ENCODE assay signal across 23 cellular contexts in the genomic region with DNA sequence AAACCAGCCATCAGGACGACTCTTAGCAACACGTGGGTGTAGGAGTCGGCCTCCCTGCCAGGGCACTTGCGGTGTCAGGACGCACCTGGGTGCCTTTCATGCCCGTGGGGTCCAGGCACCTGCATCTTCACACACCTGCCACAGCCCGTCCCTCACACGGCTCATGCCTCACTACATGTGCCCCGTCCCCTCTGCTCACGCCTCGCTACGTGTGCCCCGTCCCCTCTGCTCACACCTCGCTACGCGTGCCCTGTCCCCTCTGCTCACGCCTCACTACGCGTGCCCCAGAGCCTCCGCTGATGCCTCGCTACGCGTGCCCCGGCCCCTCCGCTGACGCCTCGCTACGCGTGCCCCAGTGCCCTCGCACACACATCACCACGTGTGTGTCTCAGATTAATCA. TPM values are rescaled to one million over a fixed set of nuclear protein-coding genes. Genes with fewer than 3 reads are reported as not detected.
"Had no signal": no experiment of that assay in that cellular context is flagged by ENCODE, and none has a peak within 500 bp of the region (broad histone marks: within the 10 kb centered on the region; RNA-seq: fewer than 3 reads in every experiment).

No MANE protein-coding gene starts in this region.

- H3K4me1 Mint-ChIP-seq: activated B cell treated with CpG ODN at 0.5 μM for 24 hours; activated CD4-positive, alpha-beta T cell treated with anti-CD3 and anti-CD28 coated beads, Interleukin-2, amount 10 ng/mL, durations not matched to agents 7 days and 5 days; mesothelial cell of epicardium; stimulated activated naive B cell treated with anti-CD40 and anti-IgM and Interleukin-4, amounts not matched to agents 10 μg/mL and 1 μg/mL and 100 μg/mL, for 72 hours; T-cell had no signal

- H3K9ac ChIP-seq: SK-N-SH had no signal

- H3K9me3 ChIP-seq: breast epithelium, gastroesophageal sphincter, SK-N-SH, tibial artery had no signal

- FAIRE-seq: astrocyte, small intestine, urothelium cell line had no signal

- H3K4me2 ChIP-seq: SK-N-SH had no signal

- H3K27ac Mint-ChIP-seq: activated B cell treated with CpG ODN at 0.5 μM for 24 hours; activated CD4-positive, alpha-beta T cell treated with anti-CD3 and anti-CD28 coated beads, Interleukin-2, amount 10 ng/mL, durations not matched to agents 7 days and 5 days; mesothelial cell of epicardium; natural killer cell treated with Interleukin-12 subunit alpha and Interleukin-12 subunit beta and Interleukin-15 and Interleukin-18, amount 100 ng/mL, for 72 hours; stimulated activated naive B cell treated with anti-CD40 and anti-IgM and Interleukin-4, amounts not matched to agents 10 μg/mL and 1 μg/mL and 100 μg/mL, for 72 hours; T-cell had no signal

- ATAC-seq: esophagus mucosa; gastroesophageal sphincter; natural killer cell treated with Interleukin-12 subunit alpha and Interleukin-12 subunit beta and Interleukin-15 and Interleukin-18, amount 100 ng/mL, for 72 hours; stimulated activated naive B cell treated with anti-CD40 and anti-IgM and Interleukin-4, amounts not matched to agents 10 μg/mL and 1 μg/mL and 100 μg/mL, for 72 hours; T-cell had no signal

- H3K36me3 ChIP-seq: breast epithelium had no signal

- DNase-seq: activated B cell treated with CpG ODN at 0.5 μM for 24 hours; activated CD4-positive, alpha-beta T cell treated with anti-CD3 and anti-CD28 coated beads, Interleukin-2, amount 10 ng/mL, durations not matched to agents 7 days and 5 days; activated CD8-positive, alpha-beta memory T cell treated with anti-CD3 and anti-CD28 coated beads, Interleukin-2, amount 50 U/mL, for 4 hours; activated effector memory CD4-positive, alpha-beta T cell treated with anti-CD3 and anti-CD28 coated beads, Interleukin-2, amount 50 U/mL, for 16 hours; activated naive CD4-positive, alpha-beta T cell treated with anti-CD3 and anti-CD28 coated beads, Interleukin-2, amount 50 U/mL, for 16 hours; activated T-cell treated with anti-CD3 and anti-CD28 coated beads, Interleukin-2, amount 50 U/mL, for 48 hours; cerebellar nuclear complex; effector CD8-positive, alpha-beta T cell; nucleus accumbens; SK-N-SH; small intestine; stimulated activated CD4-positive, alpha-beta T cell treated with anti-CD3 and anti-CD28 coated beads, Interleukin-4, amount 100 ng/mL, for 24 hours; stimulated activated naive B cell treated with anti-CD40 and anti-IgM and Interleukin-4, amounts not matched to agents 10 μg/mL and 1 μg/mL and 100 μg/mL, for 72 hours; T-cell; tibial artery had no signal

- H3K4me3 Mint-ChIP-seq: activated B cell treated with CpG ODN at 0.5 μM for 24 hours; activated CD4-positive, alpha-beta T cell treated with anti-CD3 and anti-CD28 coated beads, Interleukin-2, amount 10 ng/mL, durations not matched to agents 7 days and 5 days; mesothelial cell of epicardium; natural killer cell treated with Interleukin-12 subunit alpha and Interleukin-12 subunit beta and Interleukin-15 and Interleukin-18, amount 100 ng/mL, for 72 hours; stimulated activated naive B cell treated with anti-CD40 and anti-IgM and Interleukin-4, amounts not matched to agents 10 μg/mL and 1 μg/mL and 100 μg/mL, for 72 hours; T-cell had no signal

- H3K9me3 Mint-ChIP-seq: activated B cell treated with CpG ODN at 0.5 μM for 24 hours; activated CD4-positive, alpha-beta T cell treated with anti-CD3 and anti-CD28 coated beads, Interleukin-2, amount 10 ng/mL, durations not matched to agents 7 days and 5 days; mesothelial cell of epicardium; natural killer cell treated with Interleukin-12 subunit alpha and Interleukin-12 subunit beta and Interleukin-15 and Interleukin-18, amount 100 ng/mL, for 72 hours; stimulated activated naive B cell treated with anti-CD40 and anti-IgM and Interleukin-4, amounts not matched to agents 10 μg/mL and 1 μg/mL and 100 μg/mL, for 72 hours; T-cell had no signal

- H3K27me3 ChIP-seq: breast epithelium had no signal

- H3K4me3 ChIP-seq: breast epithelium, gastroesophageal sphincter, tibial artery had no signal

- H3K27ac ChIP-seq: breast epithelium, gastroesophageal sphincter had no signal

- H3K4me1 ChIP-seq: breast epithelium had no signal

- H3K27me3 Mint-ChIP-seq: activated B cell treated with CpG ODN at 0.5 μM for 24 hours; activated CD4-positive, alpha-beta T cell treated with anti-CD3 and anti-CD28 coated beads, Interleukin-2, amount 10 ng/mL, durations not matched to agents 7 days and 5 days; stimulated activated naive B cell treated with anti-CD40 and anti-IgM and Interleukin-4, amounts not matched to agents 10 μg/mL and 1 μg/mL and 100 μg/mL, for 72 hours; T-cell had no signal

RNA-seq across cellular contexts. Expression of a gene that starts 58.0 kb away (rescaled TPM):
- total RNA-seq: activated B cell treated with CpG ODN at 0.5 μM for 24 hours; activated CD4-positive, alpha-beta T cell treated with anti-CD3 and anti-CD28 coated beads, Interleukin-2, amount 10 ng/mL, durations not matched to agents 7 days and 5 days; astrocyte; esophagus mucosa; lung microvascular endothelial cell; natural killer cell treated with Interleukin-12 subunit alpha and Interleukin-12 subunit beta and Interleukin-15 and Interleukin-18, amount 100 ng/mL, for 72 hours had no signal
- polyA plus RNA-seq: SK-N-SH had no signal
